27 cellular contexts compared by ENCODE assay signal in the genomic region with DNA sequence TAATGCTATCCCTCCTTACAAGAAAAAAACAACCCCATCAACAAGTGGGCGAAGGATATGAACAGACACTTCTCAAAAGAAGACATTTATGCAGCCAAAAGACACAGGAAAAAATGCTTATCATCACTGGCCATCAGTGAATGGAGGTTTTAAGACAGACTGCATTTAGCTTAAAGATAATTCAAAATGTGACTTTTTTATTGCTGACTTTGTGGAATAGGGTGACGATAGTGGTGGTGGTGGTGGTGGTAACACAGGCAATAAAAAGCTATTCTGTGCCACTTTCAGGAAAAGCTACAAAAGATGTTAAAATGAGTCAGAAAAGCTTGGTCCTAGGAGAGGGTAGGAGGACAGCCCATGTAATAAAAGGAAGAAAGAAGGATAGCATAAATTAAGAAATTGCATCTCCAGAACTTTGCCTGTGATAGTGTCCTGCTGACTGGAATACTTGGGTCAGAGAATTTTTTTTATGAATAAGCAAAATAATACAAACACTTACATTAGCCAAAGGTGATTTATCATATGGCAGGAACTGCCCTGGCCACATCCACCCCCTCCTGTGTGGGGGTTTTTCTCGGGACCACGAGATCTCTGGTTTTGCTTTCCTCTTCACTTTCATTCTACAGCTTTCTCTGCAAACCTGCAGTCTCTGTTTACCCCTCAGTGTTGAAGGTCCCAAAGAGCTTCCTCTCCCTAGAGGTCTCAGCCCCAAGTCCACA.
"Had no signal": no experiment of that assay in that cellular context is flagged by ENCODE, and none has a peak within 500 bp of the region (broad histone marks: within the 10 kb centered on the region; RNA-seq: fewer than 3 reads in every experiment).

No MANE protein-coding gene starts in this region.

- H3K4me3 ChIP-seq: dorsolateral prefrontal cortex, gastroesophageal sphincter, heart left ventricle, hepatocyte, lung, smooth muscle cell, testis, tibial artery had no signal

- ATAC-seq: gastroesophageal sphincter, heart left ventricle, left lobe of liver, natural killer cell, sciatic nerve had no signal

- H3K9me3 Mint-ChIP-seq: neural crest cell, type B pancreatic cell had no signal

- FAIRE-seq: colon, kidney had no signal

- H3K4me1 Mint-ChIP-seq: memory B cell, natural killer cell, neural crest cell had no signal

- H3K27ac Mint-ChIP-seq: memory B cell, natural killer cell, progenitor cell of endocrine pancreas, type B pancreatic cell had no signal

- H3K4me3 Mint-ChIP-seq: memory B cell, natural killer cell, neural crest cell, type B pancreatic cell had no signal

- H3K36me3 Mint-ChIP-seq: memory B cell, natural killer cell, type B pancreatic cell had no signal

- DNase-seq: dorsolateral prefrontal cortex; effector CD4-positive, alpha-beta T cell; foreskin fibroblast; heart left ventricle; kidney; natural killer cell; stimulated activated CD4-positive, alpha-beta T cell treated with anti-CD3 and anti-CD28 coated beads, Interleukin-12 subunit alpha, Interleukin-12 subunit beta, amount 100 ng/mL, for 4 hours; stimulated activated CD4-positive, alpha-beta T cell treated with anti-CD3 and anti-CD28 coated beads, Interleukin-1b, Interleukin-23, amount 100 ng/mL, for 48 hours; stimulated activated CD4-positive, alpha-beta T cell treated with anti-CD3 and anti-CD28 coated beads, Interleukin-4, amount 100 ng/mL, for 1 hour; stimulated activated CD8-positive, alpha-beta memory T cell treated with anti-CD3 and anti-CD28 coated beads, Interleukin-4, amount 100 ng/mL, for 48 hours; stimulated activated naive CD4-positive, alpha-beta T cell; substantia nigra; tibial artery had no signal

- H3K4me1 ChIP-seq: parathyroid adenoma, testis had no signal

- H3K27ac ChIP-seq: dorsolateral prefrontal cortex, gastroesophageal sphincter, heart left ventricle, hepatocyte, neutrophil, parathyroid adenoma, testis, tibial artery had no signal

- H3K27me3 ChIP-seq: dorsolateral prefrontal cortex, gastroesophageal sphincter, heart left ventricle, hepatocyte, neutrophil, testis, tibial artery had no signal
